In the genomic region with DNA sequence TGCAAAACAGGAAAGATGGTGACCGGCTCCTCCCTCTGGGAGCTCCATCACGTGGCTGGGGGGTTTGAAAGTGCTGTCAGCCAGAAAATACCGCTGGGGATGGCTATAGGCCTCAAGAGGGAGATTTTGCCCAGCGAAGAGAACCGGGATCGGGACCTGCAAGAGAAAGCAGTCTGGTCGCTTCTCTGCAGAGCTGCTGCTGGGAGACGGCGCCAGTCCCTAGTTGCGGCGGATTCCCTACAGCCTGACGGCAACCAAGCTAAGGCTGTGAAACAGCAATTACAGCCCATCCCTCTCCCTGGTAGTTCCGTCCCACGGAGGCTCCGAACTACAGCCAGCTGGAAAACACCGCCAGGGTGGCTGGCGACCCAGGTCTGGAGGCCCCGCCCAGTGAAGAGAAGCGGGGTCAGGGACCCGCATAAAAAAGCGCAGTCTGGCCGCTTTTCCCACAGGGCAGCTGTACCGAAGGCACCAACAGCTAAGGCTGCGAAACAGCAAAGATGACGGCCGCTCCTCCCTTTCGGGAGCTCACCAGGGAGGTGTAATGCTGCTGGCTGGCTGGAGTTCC, we compare ENCODE assay signal across 10 cellular contexts.
DNase-seq lines count a peak whose midpoint lies in the region; ATAC-seq and TF ChIP-seq lines count a peak whose summit lies in the region.
"Had no signal": no experiment of that assay in that cellular context is flagged by ENCODE, and none has a peak within 500 bp of the region (broad histone marks: within the 10 kb centered on the region; RNA-seq: fewer than 3 reads in every experiment).

No MANE protein-coding gene starts in this region.

- DNase-seq in NCI-H146 (lab: John Stamatoyannopoulos, UW) (peak; percentile 25), NCI-H146 treated with DMSO at 0.1 percent for 48 hours (lab: John Stamatoyannopoulos, UW; ENCODE audit: unreplicated experiment) (no peak), lung microvascular endothelial cell (ENCODE audit: low read depth in 2 of 2) (peak; percentile 9 to 41), tibial artery (no peak), NCI-H2107 (lab: John Stamatoyannopoulos, UW) (no peak), cortex of kidney (lab: John Stamatoyannopoulos, UW) (no peak)
- DNase-seq: activated CD4-positive, alpha-beta T cell treated with anti-CD3 and anti-CD28 coated beads, Interleukin-2, amount 50 U/mL, for 48 hours had no signal

- peaks cover 0 to 3% of the 10 kb centered on the region in 2 donors for H3K4me1 ChIP-seq in duodenal mucosa (ENCODE audit: control insufficient read depth in 1 of 2, insufficient read depth in 2 of 2, low read length in 2 of 2)
- no peaks in the 10 kb centered on the region for H3K4me1 ChIP-seq in tibial artery

- no peak for ATAC-seq in GM21717 (IDR thresholded peaks at IDR 0.05; ENCODE audit: unreplicated experiment)

- no peaks in the 10 kb centered on the region for H3K9me3 ChIP-seq in duodenal mucosa (ENCODE audit: control insufficient read depth in 1 of 2, low read length in 2 of 2)
- H3K9me3 ChIP-seq in tibial artery = no peaks in the 10 kb centered on the region

- H3K36me3 ChIP-seq in duodenal mucosa (ENCODE audit: control insufficient read depth in 1 of 2, insufficient read depth in 2 of 2, low read length in 2 of 2) (no peaks in the 10 kb centered on the region), tibial artery (no peaks in the 10 kb centered on the region)
- H3K36me3 ChIP-seq: cardiac muscle cell had no signal

- intact Hi-C loops in tibial artery (cut with DNase I; ENCODE audit: low total_unique reads) = no loop called here

- H3K27ac ChIP-seq in duodenal mucosa (ENCODE audit: low read depth, low read length) (no peak overlapping the region), tibial artery (peak overlapping the region; percentile 2 to 17)
- H3K27ac ChIP-seq: cardiac muscle cell had no signal

- H3K9ac ChIP-seq in duodenal mucosa (ENCODE audit: low read depth in 1 of 2, low read length in 2 of 2) = no peak overlapping the region

- no peak for TF ChIP-seq CTCF in tibial artery (IDR thresholded peaks at IDR 0.05)

- H3K4me3 ChIP-seq in duodenal mucosa (ENCODE audit: low read depth in 1 of 2, low read length in 2 of 2) = peak overlapping the region; percentile 63 to 67
- H3K4me3 ChIP-seq in tibial artery = peak overlapping the region; percentile 46 to 48
- H3K4me3 ChIP-seq: cardiac muscle cell had no signal

- H3K27me3 ChIP-seq in duodenal mucosa (ENCODE audit: control insufficient read depth in 1 of 2, insufficient read depth in 2 of 2, low read length in 2 of 2) = no peaks in the 10 kb centered on the region
- no peaks in the 10 kb centered on the region for H3K27me3 ChIP-seq in tibial artery
- H3K27me3 ChIP-seq: cardiac muscle cell had no signal

Comparison
In these comparisons a context has a peak if more than half of its experiments do, and no peak if none do; other contexts are left out.
1. DNase-seq: peak in NCI-H146 (single experiment) and lung microvascular endothelial cell (2 of 2); none in NCI-H146 treated with DMSO at 0.1 percent for 48 hours (single experiment), tibial artery (0 of 2), NCI-H2107 (single experiment) and cortex of kidney (single experiment).